ENCODE assay signal across 20 cellular contexts in the genomic region with DNA sequence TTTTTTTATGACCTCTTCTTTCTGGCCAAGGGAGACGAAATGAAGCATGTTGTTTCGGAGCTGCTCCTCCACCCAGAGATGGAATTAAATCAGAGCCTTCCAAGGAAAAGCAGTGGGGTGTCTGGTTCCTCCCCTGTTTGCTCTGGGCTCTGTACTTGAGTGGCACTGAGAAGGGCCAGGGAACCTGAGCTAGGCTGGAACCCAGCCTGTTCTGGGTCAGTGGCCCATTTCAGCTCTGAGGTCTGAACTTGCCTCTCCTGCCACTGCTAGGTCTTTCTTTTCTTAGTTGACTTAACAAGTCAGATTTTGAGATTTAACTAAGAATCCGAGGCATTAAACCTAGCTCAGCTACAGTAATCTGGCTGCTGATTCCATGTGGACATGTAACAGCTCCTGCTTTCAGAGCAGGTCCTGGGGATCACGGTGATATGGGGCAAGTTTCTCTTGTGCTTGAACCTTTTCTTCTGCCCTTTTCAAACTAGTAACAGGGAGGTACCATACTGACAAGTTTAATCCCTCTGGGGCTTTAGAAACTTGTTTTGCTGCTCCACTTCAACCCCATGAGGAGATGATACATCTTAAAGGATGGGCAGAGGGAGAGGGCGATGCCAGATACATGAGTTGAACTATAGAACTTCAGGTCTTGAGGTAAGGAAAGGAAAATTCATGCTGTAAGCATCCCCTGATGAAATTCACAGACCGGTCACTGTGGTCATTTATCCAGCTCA.
DNase-seq lines count a peak whose midpoint lies in the region; ATAC-seq, FAIRE-seq and TF ChIP-seq lines count a peak whose summit lies in the region.
"Had no signal": no experiment of that assay in that cellular context is flagged by ENCODE, and none has a peak within 500 bp of the region (broad histone marks: within the 10 kb centered on the region; RNA-seq: fewer than 3 reads in every experiment).

No MANE protein-coding gene starts in this region.

- no peaks in the 10 kb centered on the region for H3K27me3 Mint-ChIP-seq in type B pancreatic cell
- H3K27me3 Mint-ChIP-seq in natural killer cell (ENCODE audit: low read depth in 2 of 2) = no peaks in the 10 kb centered on the region

- H3K27me3 ChIP-seq in bronchial epithelial cell (ENCODE audit: control insufficient read depth, insufficient read depth, low read length) (no peaks in the 10 kb centered on the region), esophagus (ENCODE audit: control insufficient read depth in 1 of 2, insufficient read depth in 2 of 2, low read length in 2 of 2) (no peaks in the 10 kb centered on the region), neutrophil (no peaks in the 10 kb centered on the region)
- H3K27me3 ChIP-seq: BE2C had no signal

- no peaks in the 10 kb centered on the region for H3K36me3 Mint-ChIP-seq in type B pancreatic cell
- H3K36me3 Mint-ChIP-seq in natural killer cell = no peaks in the 10 kb centered on the region
- H3K36me3 Mint-ChIP-seq: CD14-positive monocyte; CD8-positive, alpha-beta T cell had no signal

- intact Hi-C loops in natural killer cell (cut with micrococcal nuclease) = no loop called here

- H3K27ac Mint-ChIP-seq in type B pancreatic cell = peak overlapping the region; percentile 71
- no peak overlapping the region for H3K27ac Mint-ChIP-seq in natural killer cell
- H3K27ac Mint-ChIP-seq: CD8-positive, alpha-beta T cell; H9 had no signal

- TF ChIP-seq CTCF in bronchial epithelial cell (IDR thresholded peaks at IDR 0.05; ENCODE audit: insufficient read depth, low read length, severe bottlenecking) (no peak), neutrophil (IDR thresholded peaks at IDR 0.05) (no peak), type B pancreatic cell (conservative IDR thresholded peaks at IDR 0.05) (no peak), natural killer cell (IDR thresholded peaks at IDR 0.05) (no peak)

- H3K27ac ChIP-seq in esophagus (ENCODE audit: low read depth in 2 of 2, low read length in 1 of 2) = peak overlapping the region; percentile 11 to 73
- H3K27ac ChIP-seq in neutrophil = peak overlapping the region; percentile 40
- H3K27ac ChIP-seq: HL-60 had no signal

- peak; percentile 7 for FAIRE-seq in bronchial epithelial cell (lab: Jason Lieb, UNC)
- FAIRE-seq: A204.1, D721Med, GM12892 had no signal

- H3K4me1 Mint-ChIP-seq in type B pancreatic cell (ENCODE audit: unreplicated experiment) (peaks cover 20% of the 10 kb centered on the region), natural killer cell (peaks cover 34 to 36% of the 10 kb centered on the region in 2 donors)

- H3K4me1 ChIP-seq in esophagus (ENCODE audit: control insufficient read depth in 2 of 2, insufficient read depth in 2 of 2, low read length in 1 of 2) (peaks cover 0 to 10% of the 10 kb centered on the region in 2 donors), neutrophil (ENCODE audit: control insufficient read depth in 1 of 2, insufficient read depth in 1 of 2, low read depth in 1 of 2, low read length in 1 of 2) (peaks cover 44 to 55% of the 10 kb centered on the region in 2 experiments)
- H3K4me1 ChIP-seq: BE2C had no signal

- peak; percentile 33 for DNase-seq in bronchial epithelial cell (ENCODE audit: low read depth)
- DNase-seq in type B pancreatic cell (ENCODE audit: extremely low spot score, unreplicated experiment) = peak; percentile 6
- DNase-seq in effector CD4-positive, alpha-beta T cell = no peak
- DNase-seq in natural killer cell = no peak
- DNase-seq: BE2C; CD8-positive, alpha-beta T cell; COR-L47; DMS153; DND-41; GDM1; GOT3; H9 had no signal

- H3K9me3 ChIP-seq in esophagus (ENCODE audit: control insufficient read depth in 2 of 2, insufficient read depth in 1 of 2, low read depth in 1 of 2, low read length in 1 of 2) (no peaks in the 10 kb centered on the region), neutrophil (no peaks in the 10 kb centered on the region)
- H3K9me3 ChIP-seq: BE2C had no signal

- H3K4me3 Mint-ChIP-seq in type B pancreatic cell (no peak overlapping the region), natural killer cell (no peak overlapping the region)
- H3K4me3 Mint-ChIP-seq: CD14-positive monocyte; CD8-positive, alpha-beta T cell; H9 had no signal

- H3K4me3 ChIP-seq in bronchial epithelial cell (ENCODE audit: low read depth, low read length) (no peak overlapping the region), esophagus (ENCODE audit: low read depth in 1 of 2, low read length in 2 of 2) (no peak overlapping the region), neutrophil (ENCODE audit: low read depth in 1 of 2, low read length in 1 of 2) (no peak overlapping the region)

- ATAC-seq in natural killer cell (no peak), HG02852 (IDR thresholded peaks at IDR 0.05; ENCODE audit: unreplicated experiment) (no peak)
- ATAC-seq: CD8-positive, alpha-beta T cell had no signal

- WGBS in esophagus, 2 donors = 58 to 70% methylated on average over 6 of the region's 6 CpGs

- H3K36me3 ChIP-seq in bronchial epithelial cell (ENCODE audit: control insufficient read depth, insufficient read depth, low read length) (no peaks in the 10 kb centered on the region), esophagus (ENCODE audit: control insufficient read depth in 2 of 2, insufficient read depth in 2 of 2, low read length in 1 of 2) (no peaks in the 10 kb centered on the region), neutrophil (no peaks in the 10 kb centered on the region)
- H3K36me3 ChIP-seq: BE2C had no signal

- H3K9me3 Mint-ChIP-seq in type B pancreatic cell (no peaks in the 10 kb centered on the region), natural killer cell (no peaks in the 10 kb centered on the region)
- H3K9me3 Mint-ChIP-seq: CD14-positive monocyte; CD8-positive, alpha-beta T cell; H9 had no signal

Comparison
In these comparisons a context has a peak if more than half of its experiments do, and no peak if none do; other contexts are left out.
1. DNase-seq: peak in bronchial epithelial cell (single experiment) and type B pancreatic cell (single experiment); none in effector CD4-positive, alpha-beta T cell (single experiment) and natural killer cell (single experiment).